ENCODE assay signal across 8 cellular contexts in the genomic region with DNA sequence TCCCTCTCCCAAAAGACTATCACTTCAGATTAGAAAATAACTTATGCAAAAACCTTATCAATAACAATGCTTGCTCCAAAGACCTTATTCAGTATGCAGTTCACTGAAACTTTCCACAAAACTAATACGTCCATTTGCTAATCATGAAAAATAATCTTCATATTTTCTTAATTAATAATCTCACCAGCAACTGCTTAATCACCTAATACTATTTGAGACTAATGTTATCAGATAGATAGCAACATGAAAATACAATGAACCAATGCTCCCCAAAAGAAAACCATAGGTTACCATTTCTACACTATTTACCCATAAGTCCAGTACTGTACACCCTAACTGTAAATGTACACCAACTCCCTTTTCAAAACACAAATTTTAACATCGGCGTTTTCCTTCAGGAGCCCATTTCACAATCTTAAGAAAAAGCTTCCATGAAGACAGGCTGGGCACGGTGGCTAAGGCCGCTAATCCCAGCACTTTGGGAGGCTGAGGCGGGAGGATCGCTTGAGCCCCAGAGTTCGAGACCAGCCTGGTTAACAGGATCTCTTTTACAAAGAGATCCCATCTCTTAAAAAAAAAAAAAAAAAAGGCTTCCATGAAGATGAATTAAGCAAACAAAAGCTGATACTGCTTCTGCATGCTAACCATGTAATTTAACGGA. TPM values are rescaled to one million over a fixed set of nuclear protein-coding genes. Genes with fewer than 3 reads are reported as not detected.
DNase-seq lines count a peak whose midpoint lies in the region; ATAC-seq and TF ChIP-seq lines count a peak whose summit lies in the region.

No MANE protein-coding gene starts in this region.

- 8 to 10% methylated on average over 9 of the region's 9 CpGs for WGBS in aorta, 2 donors

- no peaks in the 10 kb centered on the region for H3K36me3 ChIP-seq in right atrium auricular region
- no peaks in the 10 kb centered on the region for H3K36me3 ChIP-seq in lower lobe of right lung
- H3K36me3 ChIP-seq in aorta (ENCODE audit: control insufficient read depth in 1 of 2, insufficient read depth in 2 of 2, low read length in 1 of 2): no peaks in the 10 kb centered on the region

- in situ Hi-C loops in astrocyte of the spinal cord (cut with HindIII; ENCODE audit: low sequenced_read_pairs): no loop called here

- intact Hi-C loops in left ventricle myocardium superior (cut with micrococcal nuclease): loop anchor here (10.0 kb wide), 1 partner anchor 54 kb away; no protein-coding TSS in a partner anchor
- intact Hi-C loops in lower lobe of right lung (cut with DNase I): no loop called here
- intact Hi-C loops in aorta (cut with DNase I): loop anchor here in 1 of 2 donors (10.0 kb wide), 1 partner anchor 74 kb away; no protein-coding TSS in a partner anchor

- H3K4me3 ChIP-seq in right atrium auricular region: peak overlapping the region; percentile 91
- peak overlapping the region; percentile 80 for H3K4me3 ChIP-seq in astrocyte of the spinal cord (ENCODE audit: low read depth, low read length)
- peak overlapping the region; percentile 93 for H3K4me3 ChIP-seq in lower lobe of right lung
- H3K4me3 ChIP-seq in aorta (ENCODE audit: low read length in 2 of 2): peak overlapping the region; percentile 97 to 99

- H3K27ac ChIP-seq in right atrium auricular region (peak overlapping the region; percentile 95 to 96), lower lobe of right lung (peak overlapping the region; percentile 87), aorta (ENCODE audit: low read depth in 1 of 2, low read length in 2 of 2) (no peak overlapping the region)

- no peak for TF ChIP-seq CTCF in right atrium auricular region (IDR thresholded peaks at IDR 0.05)
- no peak for TF ChIP-seq CTCF in astrocyte of the spinal cord (IDR thresholded peaks at IDR 0.05; ENCODE audit: low read depth, low read length)
- no peak for TF ChIP-seq CTCF in lower lobe of right lung (IDR thresholded peaks at IDR 0.05)
- TF ChIP-seq CTCF in GM20000 (IDR thresholded peaks at IDR 0.05; ENCODE audit: extremely low read depth, missing control alignments): no peak

- H3K4me1 ChIP-seq in right atrium auricular region (peaks cover 0 to 74% of the 10 kb centered on the region in 2 donors), lower lobe of right lung (peaks cover 66% of the 10 kb centered on the region), aorta (ENCODE audit: control insufficient read depth in 1 of 2, insufficient read depth in 2 of 2, low read length in 2 of 2) (no peaks in the 10 kb centered on the region)

- H3K27me3 ChIP-seq in right atrium auricular region (no peaks in the 10 kb centered on the region), lower lobe of right lung (ENCODE audit: low read depth) (no peaks in the 10 kb centered on the region), aorta (ENCODE audit: control insufficient read depth in 1 of 2, insufficient read depth in 2 of 2, low read length in 1 of 2) (no peaks in the 10 kb centered on the region)

- ATAC-seq in left ventricle myocardium superior (no peak), lower lobe of right lung (no peak), aorta (ENCODE audit: low FRiP score) (no peak), GM18907 (IDR thresholded peaks at IDR 0.05; ENCODE audit: unreplicated experiment) (no peak)

- DNase-seq in right atrium auricular region (ENCODE audit: low spot score) (no peak), left ventricle myocardium superior (no peak), astrocyte of the spinal cord (ENCODE audit: low read depth, low spot score) (no peak), lower lobe of right lung (no peak), aorta (peak in 1 of 2 donors; percentile 13), SK-N-DZ (ENCODE audit: low spot score) (no peak), GM20000 (ENCODE audit: low spot score) (no peak)

- H3K9me3 ChIP-seq in right atrium auricular region (no peaks in the 10 kb centered on the region), lower lobe of right lung (no peaks in the 10 kb centered on the region), aorta (ENCODE audit: control insufficient read depth, low read length) (no peaks in the 10 kb centered on the region)

RNA-seq across cellular contexts. Expression of gene GNB1, which starts 1.7 kb away (rescaled TPM):
- total RNA-seq in right atrium auricular region (10 to 100 TPM; 69.9 to 91.6 TPM), left ventricle myocardium superior (172 TPM), lower lobe of right lung (341 TPM), aorta (100 to 1,000 TPM; 299 to 312 TPM)
- polyA plus RNA-seq in aorta: 100 to 1,000 TPM; 142 to 197 TPM
- 117 and 120 TPM in 2 replicates for polyA plus RNA-seq in SK-N-DZ (2014; cell fraction: cytosol; rRNA removed)
- polyA plus RNA-seq in SK-N-DZ (2014; cell fraction: nucleus; rRNA removed): 56.2 and 81.2 TPM in 2 replicates

RNA-seq across cellular contexts. Expression of gene CALML6, which starts 25.8 kb away (rescaled TPM):
- total RNA-seq in right atrium auricular region (not detected), left ventricle myocardium superior (not detected), lower lobe of right lung (not detected), aorta (1 to 10 TPM in 1 of 2 donors, not detected in 1; 1.1 TPM)
- polyA plus RNA-seq in aorta: 1 to 10 TPM in 1 of 2 donors, not detected in 1; 4.5 TPM
- polyA plus RNA-seq in SK-N-DZ (2014; cell fraction: cytosol; rRNA removed): 0.13 TPM in 1 of 2 replicates, not detected in the other
- polyA plus RNA-seq in SK-N-DZ (2014; cell fraction: nucleus; rRNA removed): 0.08 and 0.27 TPM in 2 replicates

RNA-seq across cellular contexts. Expression of gene TMEM52, which starts 29.9 kb away (rescaled TPM):
- total RNA-seq in right atrium auricular region (1 to 10 TPM in 1 of 2 donors, under 1 TPM in 1; 0.51 to 1.8 TPM), left ventricle myocardium superior (1.7 TPM), lower lobe of right lung (1.4 TPM), aorta (not detected)
- under 1 TPM in 1 of 2 donors, not detected in 1; 0.13 TPM for polyA plus RNA-seq in aorta
- polyA plus RNA-seq in SK-N-DZ (2014; cell fraction: cytosol; rRNA removed): 0.35 and 1.6 TPM in 2 replicates
- polyA plus RNA-seq in SK-N-DZ (2014; cell fraction: nucleus; rRNA removed): not detected in 2 replicates

Comparison
In these comparisons a context has a peak if more than half of its experiments do, and no peak if none do; other contexts are left out.
1. H3K27ac ChIP-seq: peak in right atrium auricular region (2 of 2) and lower lobe of right lung (single experiment); none in aorta (0 of 2).
2. Peak in every context shown above with its lines, with median percentiles within 50 percentile points of each other: H3K4me3 ChIP-seq.